ENCODE assay signal across 11 cellular contexts in genomic region chr3:141798455-141798854, GRCh38. TPM values are rescaled to one million over a fixed set of nuclear protein-coding genes. Genes with fewer than 3 reads are reported as not detected.
DNase-seq lines count a peak whose midpoint lies in the region; ATAC-seq, FAIRE-seq and TF ChIP-seq lines count a peak whose summit lies in the region.
"Had no signal": no experiment of that assay in that cellular context is flagged by ENCODE, and none has a peak within 500 bp of the region (broad histone marks: within the 10 kb centered on the region; RNA-seq: fewer than 3 reads in every experiment).

No MANE protein-coding gene starts in this region.

- H3K27ac Mint-ChIP-seq in CD4-positive, CD25-positive, alpha-beta regulatory T cell: peak overlapping the region in 2 of 3 donors; percentile 96 to 97

- no peaks in the 10 kb centered on the region for H4K20me1 ChIP-seq in hepatocyte (ENCODE audit: insufficient read depth, poor library complexity, severe bottlenecking)

- no peaks in the 10 kb centered on the region for H3K36me3 Mint-ChIP-seq in CD4-positive, CD25-positive, alpha-beta regulatory T cell

- peak overlapping the region; percentile 80 to 94 (median 92) for H3K4me3 Mint-ChIP-seq in CD4-positive, CD25-positive, alpha-beta regulatory T cell

- no peak overlapping the region for H3K27ac ChIP-seq in CD4-positive, CD25-positive, alpha-beta regulatory T cell (ENCODE audit: insufficient read depth, low read length, poor library complexity, severe bottlenecking)
- H3K27ac ChIP-seq in VCaP: peak overlapping the region; percentile 98
- H3K27ac ChIP-seq in heart right ventricle: peak overlapping the region in 4 of 10 donors; percentile 85 to 97 (median 88)
- peak overlapping the region; percentile 93 for H3K27ac ChIP-seq in rectal smooth muscle tissue (ENCODE audit: low read depth, low read length)
- H3K27ac ChIP-seq in hepatocyte: no peak overlapping the region

- no peaks in the 10 kb centered on the region for H3K9me3 Mint-ChIP-seq in CD4-positive, CD25-positive, alpha-beta regulatory T cell

- H2AFZ ChIP-seq in hepatocyte: no peak overlapping the region

- 58 to 67% methylated on average over 11 of the region's 11 CpGs for WGBS in heart right ventricle, 2 donors
- WGBS in hepatocyte (ENCODE audit: low lambda C conversion rate, missing lambda C conversion rate): 90% methylated on average over 11 of the region's 11 CpGs

- peaks cover 4% of the 10 kb centered on the region for H3K27me3 ChIP-seq in CD4-positive, CD25-positive, alpha-beta regulatory T cell (ENCODE audit: control insufficient read depth, insufficient read depth, low read length)
- H3K27me3 ChIP-seq in heart right ventricle: no peaks in the 10 kb centered on the region
- no peaks in the 10 kb centered on the region for H3K27me3 ChIP-seq in rectal smooth muscle tissue (ENCODE audit: control insufficient read depth, insufficient read depth, low read length)
- no peaks in the 10 kb centered on the region for H3K27me3 ChIP-seq in hepatocyte

- no peaks in the 10 kb centered on the region for H3K9me2 ChIP-seq in hepatocyte (replicated peaks; ENCODE audit: insufficient read depth)

- peaks cover 42% of the 10 kb centered on the region for H3K4me1 ChIP-seq in CD4-positive, CD25-positive, alpha-beta regulatory T cell (ENCODE audit: control insufficient read depth, insufficient read depth, low read length, poor library complexity, severe bottlenecking)
- peaks cover 8 to 39% (median 28%) of the 10 kb centered on the region in 9 donors for H3K4me1 ChIP-seq in heart right ventricle
- H3K4me1 ChIP-seq in rectal smooth muscle tissue (ENCODE audit: control insufficient read depth, insufficient read depth, low read length): peaks cover 26% of the 10 kb centered on the region
- H3K4me1 ChIP-seq in hepatocyte (ENCODE audit: insufficient read depth): peaks cover 7% of the 10 kb centered on the region
- H3K4me1 ChIP-seq: Caco-2 had no signal

- intact Hi-C loops in heart right ventricle (cut with DNase I): loop anchor here in 6 of 10 donors (5.0 to 10.0 kb wide), 5 partner anchors 54 to 79 kb away; partner anchors contain the start of genes ATP1B3 (in 4 of the 6) and RNF7 (in 1 of the 6)

- FAIRE-seq in frontal cortex (lab: Jason Lieb, UNC) (no peak), GM12891 (lab: Jason Lieb, UNC) (no peak)

- no peaks in the 10 kb centered on the region for H3K27me3 Mint-ChIP-seq in CD4-positive, CD25-positive, alpha-beta regulatory T cell

- no peak for TF ChIP-seq CTCF in VCaP (conservative IDR thresholded peaks at IDR 0.05)
- no peak for TF ChIP-seq CTCF in heart right ventricle (IDR thresholded peaks at IDR 0.05)
- TF ChIP-seq CTCF in hepatocyte (IDR thresholded peaks at IDR 0.05; ENCODE audit: poor library complexity): no peak

- no peaks in the 10 kb centered on the region for H3K9me3 ChIP-seq in CD4-positive, CD25-positive, alpha-beta regulatory T cell (ENCODE audit: control insufficient read depth in 2 of 2, low read length in 2 of 2)
- H3K9me3 ChIP-seq in heart right ventricle: peaks cover 0 to 14% (median 0%) of the 10 kb centered on the region in 11 donors
- H3K9me3 ChIP-seq in hepatocyte (ENCODE audit: low read depth): no peaks in the 10 kb centered on the region
- H3K9me3 ChIP-seq: Caco-2 had no signal

- no peak overlapping the region for H3K9ac ChIP-seq in rectal smooth muscle tissue (ENCODE audit: low read length)

- no peaks in the 10 kb centered on the region for H3K36me3 ChIP-seq in CD4-positive, CD25-positive, alpha-beta regulatory T cell (ENCODE audit: control insufficient read depth, insufficient read depth, low read length)
- H3K36me3 ChIP-seq in heart right ventricle (no peaks in the 10 kb centered on the region), rectal smooth muscle tissue (ENCODE audit: control insufficient read depth, insufficient read depth, low read length) (no peaks in the 10 kb centered on the region), hepatocyte (replicated peaks; ENCODE audit: insufficient read depth, low read depth) (no peaks in the 10 kb centered on the region)

- no peak overlapping the region for H3K4me2 ChIP-seq in hepatocyte

- no peaks in the 10 kb centered on the region for H3K79me2 ChIP-seq in hepatocyte

- ATAC-seq in CD4-positive, CD25-positive, alpha-beta regulatory T cell (ENCODE audit: low read depth in 2 of 2): no peak
- peak in 6 of 8 donors; percentile 26 to 52 (median 30) for ATAC-seq in heart right ventricle

- peak overlapping the region; percentile 86 for H3K4me3 ChIP-seq in CD4-positive, CD25-positive, alpha-beta regulatory T cell (ENCODE audit: low read depth, low read length)
- peak overlapping the region in 1 of 10 donors; percentile 60 for H3K4me3 ChIP-seq in heart right ventricle
- H3K4me3 ChIP-seq in rectal smooth muscle tissue (ENCODE audit: low read length): peak overlapping the region; percentile 55
- H3K4me3 ChIP-seq in hepatocyte: no peak overlapping the region

- peaks cover 18 to 55% (median 30%) of the 10 kb centered on the region in 4 donors for H3K4me1 Mint-ChIP-seq in CD4-positive, CD25-positive, alpha-beta regulatory T cell

- no peak for DNase-seq in CD4-positive, CD25-positive, alpha-beta regulatory T cell
- peak in 1 of 2 donors; percentile 48 for DNase-seq in heart right ventricle
- DNase-seq in T-helper 1 cell: no peak
- DNase-seq in frontal cortex (ENCODE audit: low spot score in 2 of 2): no peak
- no peak for DNase-seq in GM12891 (ENCODE audit: insufficient read length, low spot score)
- no peak for DNase-seq in hepatocyte (ENCODE audit: low spot score)
- DNase-seq: Caco-2, NCI-H510A had no signal

- no peak for TF ChIP-seq POLR2A in GM12891 (IDR thresholded peaks at IDR 0.05; ENCODE audit: low read depth, low read length)

TF ChIP-seq in GM12891, 5 proteins besides CTCF, POLR2A, EP300 and RAD21:
- TF ChIP-seq PAX5 (IDR thresholded peaks at IDR 0.05; ENCODE audit: insufficient read depth, low read length, severe bottlenecking): no peak
- no peak for TF ChIP-seq SPI1 (IDR thresholded peaks at IDR 0.05; ENCODE audit: low read depth, low read length)
- no peak for TF ChIP-seq POLR2AphosphoS5 (IDR thresholded peaks at IDR 0.05; ENCODE audit: low read depth, low read length)
- no peak for TF ChIP-seq TAF1 (IDR thresholded peaks at IDR 0.05; ENCODE audit: low read depth, low read length)
- no peak for TF ChIP-seq POU2F2 (IDR thresholded peaks at IDR 0.05; ENCODE audit: low read depth, low read length)

RNA-seq across cellular contexts. Expression of gene GRK7, which starts 35.2 kb away (rescaled TPM):
- total RNA-seq in CD4-positive, CD25-positive, alpha-beta regulatory T cell: not detected
- polyA plus RNA-seq in CD4-positive, CD25-positive, alpha-beta regulatory T cell: under 1 TPM in 1 of 4 donors, not detected in 3; 0.05 TPM
- under 1 TPM in 1 of 10 donors, not detected in 9; 0.07 TPM for total RNA-seq in heart right ventricle
- polyA plus RNA-seq in heart right ventricle: under 1 TPM in 1 of 2 donors, not detected in 1; 0.03 TPM
- under 0.01 TPM for total RNA-seq in frontal cortex
- polyA plus RNA-seq in GM12891 (2012; ENCODE audit: low read depth, missing spikeins): not detected
- total RNA-seq in hepatocyte: 0.07 TPM in 1 of 2 replicates, not detected in the other
- not detected in 2 replicates for polyA plus RNA-seq in hepatocyte
- total RNA-seq: Caco-2, LHCN-M2 had no signal

Comparison
In these comparisons a context has a peak if more than half of its experiments do, and no peak if none do; other contexts are left out.
1. ATAC-seq: peak in heart right ventricle (6 of 8); none in CD4-positive, CD25-positive, alpha-beta regulatory T cell (0 of 2).
2. H3K27ac ChIP-seq: peak in VCaP (single experiment) and rectal smooth muscle tissue (single experiment); none in CD4-positive, CD25-positive, alpha-beta regulatory T cell (single experiment) and hepatocyte (single experiment).